23 cellular contexts compared by ENCODE assay signal in genomic region chrX:23478561-23478960, GRCh38.
DNase-seq lines count a peak whose midpoint lies in the region; ATAC-seq and TF ChIP-seq lines count a peak whose summit lies in the region.
"Had no signal": no experiment of that assay in that cellular context is flagged by ENCODE, and none has a peak within 500 bp of the region (broad histone marks: within the 10 kb centered on the region; RNA-seq: fewer than 3 reads in every experiment).

No MANE protein-coding gene starts in this region.

- intact Hi-C loops in left ventricle myocardium inferior (cut with micrococcal nuclease) = no loop called here

- H3K4me1 ChIP-seq in foreskin keratinocyte (peaks cover 3% of the 10 kb centered on the region), left ventricle myocardium inferior (no peaks in the 10 kb centered on the region)

- DNase-seq in EH (ENCODE audit: low read depth) (peak; percentile 1), HCEC 1CT (peak; percentile 2), OCI-M1 (lab: John Stamatoyannopoulos, UW) (peak; percentile 1), foreskin keratinocyte (peak in 1 of 2 donors; percentile 11), iPS-NIHi11 (ENCODE audit: low spot score) (no peak), left ventricle myocardium inferior (no peak), DMS79 (lab: John Stamatoyannopoulos, UW) (no peak)
- DNase-seq: AML-193; CD4-positive, alpha-beta memory T cell; COR-L47; DMS53; KBM-7; MG63; NCI-H1092 treated with DMSO at 0.1 percent for 48 hours; NCI-H1436 treated with DMSO at 0.1 percent for 48 hours; NCI-H187 treated with DMSO at 0.1 percent for 48 hours; NCI-H2107; NCI-H446 treated with DMSO at 0.1 percent for 48 hours; NCI-H526 treated with DMSO at 0.1 percent for 48 hours; T-helper 17 cell had no signal

- H3K27me3 ChIP-seq in foreskin keratinocyte = no peaks in the 10 kb centered on the region
- H3K27me3 ChIP-seq in left ventricle myocardium inferior (ENCODE audit: low read depth) = no peaks in the 10 kb centered on the region
- H3K27me3 ChIP-seq: BLaER1 treated with 17β-estradiol and CSF1 and Interleukin-3, amounts not matched to agents 10 nM and 100 nM; MG63 had no signal

- H3K4me3 ChIP-seq in left ventricle myocardium inferior = no peak overlapping the region
- H3K4me3 ChIP-seq: BLaER1 treated with 17β-estradiol and CSF1 and Interleukin-3, amounts not matched to agents 10 nM and 100 nM; MG63 had no signal

- TF ChIP-seq CTCF in foreskin keratinocyte (conservative IDR thresholded peaks at IDR 0.05) (no peak), left ventricle myocardium inferior (IDR thresholded peaks at IDR 0.05; ENCODE audit: borderline replicate concordance) (no peak)

- peak; percentile 34 for ATAC-seq in foreskin keratinocyte
- ATAC-seq: Panc1, SK-N-SH treated with all-trans-retinoic acid at 6 μM for 48 hours, T-helper 17 cell had no signal

- H3K27ac ChIP-seq in foreskin keratinocyte (no peak overlapping the region), left ventricle myocardium inferior (replicated peaks) (no peak overlapping the region)
- H3K27ac ChIP-seq: BLaER1 treated with 17β-estradiol and CSF1 and Interleukin-3, amounts not matched to agents 10 nM and 100 nM had no signal

- no peaks in the 10 kb centered on the region for H3K36me3 ChIP-seq in left ventricle myocardium inferior
- H3K36me3 ChIP-seq: BLaER1 treated with 17β-estradiol and CSF1 and Interleukin-3, amounts not matched to agents 10 nM and 100 nM; MG63 had no signal

- H3K9me3 ChIP-seq in left ventricle myocardium inferior (replicated peaks) = no peaks in the 10 kb centered on the region

Comparison
In these comparisons a context has a peak if more than half of its experiments do, and no peak if none do; other contexts are left out.
1. DNase-seq: peak in EH (single experiment), HCEC 1CT (single experiment) and OCI-M1 (single experiment); none in iPS-NIHi11 (single experiment), left ventricle myocardium inferior (single experiment) and DMS79 (single experiment).